Comparison of ENCODE assay signal across 9 cellular contexts in genomic region chr17:55751720-55752250, GRCh38. TPM values are rescaled to one million over a fixed set of nuclear protein-coding genes. Genes with fewer than 3 reads are reported as not detected.
DNase-seq lines count a peak whose midpoint lies in the region; ATAC-seq and TF ChIP-seq lines count a peak whose summit lies in the region.
"Had no signal": no experiment of that assay in that cellular context is flagged by ENCODE, and none has a peak within 500 bp of the region (broad histone marks: within the 10 kb centered on the region; RNA-seq: fewer than 3 reads in every experiment).

No MANE protein-coding gene starts in this region.

- H3K36me3 ChIP-seq in SU-DHL-6 (ENCODE audit: low read length) (no peaks in the 10 kb centered on the region), rectal smooth muscle tissue (ENCODE audit: control insufficient read depth, insufficient read depth, low read length) (no peaks in the 10 kb centered on the region)

- peak overlapping the region; percentile 79 for H3K4me3 ChIP-seq in GM12864 (ENCODE audit: low read depth, low read length)
- no peak overlapping the region for H3K4me3 ChIP-seq in SU-DHL-6 (ENCODE audit: insufficient read depth, low read length, poor library complexity, severe bottlenecking)
- peak overlapping the region; percentile 84 for H3K4me3 ChIP-seq in fibroblast of villous mesenchyme (ENCODE audit: low read depth, low read length)
- H3K4me3 ChIP-seq in rectal smooth muscle tissue (ENCODE audit: low read length): peak overlapping the region; percentile 88

- H3K9ac ChIP-seq in SU-DHL-6 (ENCODE audit: low read length) (no peak overlapping the region), rectal smooth muscle tissue (ENCODE audit: low read length) (peak overlapping the region; percentile 45)

- H4K20me1 ChIP-seq in SU-DHL-6 (ENCODE audit: low read depth, low read length): no peaks in the 10 kb centered on the region

- no peak overlapping the region for H2AFZ ChIP-seq in SU-DHL-6 (ENCODE audit: low read depth, low read length, severe bottlenecking)

- TF ChIP-seq CTCF in GM12864 (IDR thresholded peaks at IDR 0.05; ENCODE audit: low read depth, low read length, missing control alignments): no peak
- TF ChIP-seq CTCF in SU-DHL-6 (IDR thresholded peaks at IDR 0.05; ENCODE audit: insufficient read depth, low read length, poor library complexity, severe bottlenecking): no peak
- no peak for TF ChIP-seq CTCF in fibroblast of villous mesenchyme (IDR thresholded peaks at IDR 0.05; ENCODE audit: insufficient read depth, low read depth, low read length)

- no peaks in the 10 kb centered on the region for H3F3A ChIP-seq in SU-DHL-6 (ENCODE audit: insufficient read depth)

- H3K4me1 ChIP-seq in rectal smooth muscle tissue (ENCODE audit: control insufficient read depth, insufficient read depth, low read length): peaks cover 11% of the 10 kb centered on the region

- H3K79me2 ChIP-seq in SU-DHL-6 (ENCODE audit: insufficient read depth, low read length): no peaks in the 10 kb centered on the region

- H3K9me3 ChIP-seq in SU-DHL-6 (ENCODE audit: insufficient read depth, low read length): no peaks in the 10 kb centered on the region

- peak overlapping the region; percentile 52 for H3K4me2 ChIP-seq in SU-DHL-6 (ENCODE audit: low read depth, low read length, poor library complexity, severe bottlenecking)

- no peaks in the 10 kb centered on the region for H3K27me3 ChIP-seq in SU-DHL-6 (ENCODE audit: low read length)
- no peaks in the 10 kb centered on the region for H3K27me3 ChIP-seq in rectal smooth muscle tissue (ENCODE audit: control insufficient read depth, insufficient read depth, low read length)

- DNase-seq in GM12864 (ENCODE audit: low read depth) (no peak), fibroblast of villous mesenchyme (ENCODE audit: low read depth) (no peak), amniotic stem cell (lab: John Stamatoyannopoulos, UW) (no peak), NCI-H2107 (lab: John Stamatoyannopoulos, UW) (no peak)

- H3K27ac ChIP-seq in SU-DHL-6 (ENCODE audit: low read depth, low read length): no peak overlapping the region
- H3K27ac ChIP-seq in rectal smooth muscle tissue (ENCODE audit: low read depth, low read length): peak overlapping the region; percentile 51

- ATAC-seq in HG03108 (IDR thresholded peaks at IDR 0.05; ENCODE audit: unreplicated experiment) (no peak), GM21360 (IDR thresholded peaks at IDR 0.05; ENCODE audit: unreplicated experiment) (no peak)

- no peaks in the 10 kb centered on the region for H3K9me2 ChIP-seq in SU-DHL-6 (replicated peaks; ENCODE audit: insufficient read depth, low read length)

RNA-seq across cellular contexts. Expression of gene PCTP, which starts 0.9 kb away (rescaled TPM):
- total RNA-seq in fibroblast of villous mesenchyme: 11.2 and 13.9 TPM in 2 replicates

RNA-seq across cellular contexts. Expression of gene TMEM100, which starts 29.1 kb away (rescaled TPM):
- under 0.01 and 1.3 TPM in 2 replicates for total RNA-seq in fibroblast of villous mesenchyme
- total RNA-seq: T-helper 1 cell treated with Interleukin-12 subunit alpha and Interleukin-12 subunit beta and Interleukin-4 antibody, amounts not matched to agents 30 ng/mL and 1 ng/mL, for 36 hours had no signal
